In genomic region chr1:56569661-56570060, GRCh38 we compare ENCODE assay signal across 1 cellular context.
TF ChIP-seq lines count a peak whose summit lies in the region.

No MANE protein-coding gene starts in this region.

TF ChIP-seq in HepG2, 621 proteins besides CTCF, POLR2A, EP300 and RAD21 (continued from another document and continues in another):
- TF ChIP-seq CREM (IDR thresholded peaks at IDR 0.05) (peak; percentile 76), CREM (CRISPR knock-in tag; IDR thresholded peaks at IDR 0.05) (no peak), SP1 (IDR thresholded peaks at IDR 0.05) (no peak), SP1 (CRISPR knock-in tag; IDR thresholded peaks at IDR 0.05) (peak; percentile 30; the same call in 1 of the 2 replicates), DDIT3 (CRISPR knock-in tag; IDR thresholded peaks at IDR 0.05) (no peak), ZNF142 (CRISPR knock-in tag; IDR thresholded peaks at IDR 0.05) (0 out of 2 replicates have a peak, but pooled peaks have one; percentile 29), FOXJ3 (CRISPR knock-in tag; IDR thresholded peaks at IDR 0.05; ENCODE audit: borderline replicate concordance) (peak; percentile 72; the same call in 1 of the 2 replicates), ZNF878 (CRISPR knock-in tag; IDR thresholded peaks at IDR 0.05) (no peak), JUND (CRISPR knock-in tag; IDR thresholded peaks at IDR 0.05) (no peak), ZNF639 (CRISPR knock-in tag; conservative IDR thresholded peaks at IDR 0.05) (no peak), ZBTB1 (CRISPR knock-in tag; IDR thresholded peaks at IDR 0.05; ENCODE audit: borderline replicate concordance) (no peak), ZBTB43 (CRISPR knock-in tag; conservative IDR thresholded peaks at IDR 0.05) (0 out of 2 replicates have a peak, but pooled peaks have one; percentile 72), ZFP41 (CRISPR knock-in tag; IDR thresholded peaks at IDR 0.05; ENCODE audit: borderline replicate concordance) (no peak), ZKSCAN8 (CRISPR knock-in tag; IDR thresholded peaks at IDR 0.05; ENCODE audit: borderline replicate concordance) (peak; percentile 79; the same call in 1 of the 2 replicates), DZIP1 (CRISPR knock-in tag; IDR thresholded peaks at IDR 0.05) (no peak), CSRNP2 (CRISPR knock-in tag; conservative IDR thresholded peaks at IDR 0.05; ENCODE audit: low read depth) (no peak), STAT6 (CRISPR knock-in tag; IDR thresholded peaks at IDR 0.05; ENCODE audit: borderline replicate concordance) (no peak), DNMT1 (CRISPR knock-in tag; IDR thresholded peaks at IDR 0.05) (no peak), ZNF143 (CRISPR knock-in tag; IDR thresholded peaks at IDR 0.05) (peak; percentile 43; the same call in 1 of the 2 replicates), ZBTB10 (CRISPR knock-in tag; IDR thresholded peaks at IDR 0.05; ENCODE audit: borderline replicate concordance) (no peak), NFYC (CRISPR knock-in tag; IDR thresholded peaks at IDR 0.05) (no peak), POLR2G (IDR thresholded peaks at IDR 0.05; ENCODE audit: low read depth, low read length) (no peak), THAP9 (CRISPR knock-in tag; IDR thresholded peaks at IDR 0.05; ENCODE audit: borderline replicate concordance) (no peak), CHD2 (IDR thresholded peaks at IDR 0.05; ENCODE audit: low read depth, low read length) (no peak), ZNF761 (CRISPR knock-in tag; conservative IDR thresholded peaks at IDR 0.05) (no peak), TRAFD1 (CRISPR knock-in tag; IDR thresholded peaks at IDR 0.05; ENCODE audit: borderline replicate concordance) (no peak), YY1 (IDR thresholded peaks at IDR 0.05; ENCODE audit: insufficient read depth, insufficient replicate concordance, low read depth, low read length) (no peak), FOXA3 (CRISPR knock-in tag; IDR thresholded peaks at IDR 0.05) (peak; percentile 98), ZNF441 (CRISPR knock-in tag; IDR thresholded peaks at IDR 0.05; ENCODE audit: borderline replicate concordance) (no peak), ZNF331 (CRISPR knock-in tag; IDR thresholded peaks at IDR 0.05) (peak; percentile 92), NFKBIZ (CRISPR knock-in tag; IDR thresholded peaks at IDR 0.05) (peak; percentile 33; the same call in 1 of the 2 replicates), ATF7-NPFF (CRISPR knock-in tag; IDR thresholded peaks at IDR 0.05; ENCODE audit: low read depth) (no peak)
